Comparison of ENCODE assay signal across 1 cellular context in genomic region chr14:65318636-65319506, GRCh38.
TF ChIP-seq lines count a peak whose summit lies in the region.

No MANE protein-coding gene starts in this region.

TF ChIP-seq in GM23338, 12 proteins besides CTCF, POLR2A, EP300 and RAD21 (continued from another document):
- TF ChIP-seq REST (IDR thresholded peaks at IDR 0.05; ENCODE audit: unreplicated experiment) = no peak
